In genomic region chr19:58475714-58476497, GRCh38 we compare ENCODE assay signal across 8 cellular contexts. TPM values are rescaled to one million over a fixed set of nuclear protein-coding genes. Genes with fewer than 3 reads are reported as not detected.
DNase-seq lines count a peak whose midpoint lies in the region; ATAC-seq and TF ChIP-seq lines count a peak whose summit lies in the region.

ZNF446 (plus strand) TSS chr19:58476352; CDS start chr19:58477219, 867 bp downstream.

- H3K4me1 ChIP-seq in hepatocyte (ENCODE audit: insufficient read depth): peaks cover 14% of the 10 kb centered on the region
- peaks cover 4% of the 10 kb centered on the region for H3K4me1 ChIP-seq in rectal smooth muscle tissue (ENCODE audit: control insufficient read depth, insufficient read depth, low read length)
- no peaks in the 10 kb centered on the region for H3K4me1 ChIP-seq in aorta (ENCODE audit: control insufficient read depth in 1 of 2, insufficient read depth in 2 of 2, low read length in 2 of 2)

- H3K36me3 ChIP-seq in hepatocyte (replicated peaks; ENCODE audit: insufficient read depth, low read depth) (no peaks in the 10 kb centered on the region), rectal smooth muscle tissue (ENCODE audit: control insufficient read depth, insufficient read depth, low read length) (peaks cover 13% of the 10 kb centered on the region), aorta (ENCODE audit: control insufficient read depth in 1 of 2, insufficient read depth in 2 of 2, low read length in 1 of 2) (peaks cover 0 to 4% of the 10 kb centered on the region in 2 donors)

- no peak for TF ChIP-seq CTCF in hepatocyte (IDR thresholded peaks at IDR 0.05; ENCODE audit: poor library complexity)

- no peaks in the 10 kb centered on the region for H3K9me2 ChIP-seq in hepatocyte (replicated peaks; ENCODE audit: insufficient read depth)

- under 1% methylated on average over 64 of the region's 64 CpGs for WGBS in hepatocyte (ENCODE audit: low lambda C conversion rate, missing lambda C conversion rate)
- 0% methylated on average over 62 to 64 of the region's 64 CpGs for WGBS in aorta, 2 donors

- H4K20me1 ChIP-seq in hepatocyte (ENCODE audit: insufficient read depth, poor library complexity, severe bottlenecking): no peaks in the 10 kb centered on the region

- H3K9ac ChIP-seq in rectal smooth muscle tissue (ENCODE audit: low read length): peak within 1 kb of the TSS; percentile 59

- H3K4me3 ChIP-seq in hepatocyte (peak within 1 kb of the TSS; percentile 27), rectal smooth muscle tissue (ENCODE audit: low read length) (peak within 1 kb of the TSS; percentile 88), aorta (ENCODE audit: low read length in 2 of 2) (peak within 1 kb of the TSS; percentile 27 to 32)

- no peaks in the 10 kb centered on the region for H3K27me3 ChIP-seq in hepatocyte
- H3K27me3 ChIP-seq in rectal smooth muscle tissue (ENCODE audit: control insufficient read depth, insufficient read depth, low read length): no peaks in the 10 kb centered on the region
- no peaks in the 10 kb centered on the region for H3K27me3 ChIP-seq in aorta (ENCODE audit: control insufficient read depth in 1 of 2, insufficient read depth in 2 of 2, low read length in 1 of 2)

- peak; percentile 89 for ATAC-seq in GM18511 (IDR thresholded peaks at IDR 0.05; ENCODE audit: unreplicated experiment)
- peak; percentile 69 for ATAC-seq in HG03025 (IDR thresholded peaks at IDR 0.05; ENCODE audit: low FRiP score, unreplicated experiment)
- peak; percentile 95 for ATAC-seq in aorta (ENCODE audit: low FRiP score)

- peak; percentile 76 for DNase-seq in NCI-H2029 treated with DMSO at 0.1 percent for 48 hours (lab: John Stamatoyannopoulos, UW)
- DNase-seq in T1000 (lab: John Stamatoyannopoulos, UW): peak; percentile 89
- peak; percentile 98 for DNase-seq in astrocyte of the hippocampus (ENCODE audit: low read depth, low spot score)
- peak; percentile 97 for DNase-seq in hepatocyte (ENCODE audit: low spot score)
- peak; percentile 98 for DNase-seq in aorta

- intact Hi-C loops in aorta (cut with DNase I): no loop called here

- H3K9me3 ChIP-seq in hepatocyte (ENCODE audit: low read depth) (no peaks in the 10 kb centered on the region), aorta (ENCODE audit: control insufficient read depth, low read length) (no peaks in the 10 kb centered on the region)

- peaks cover 6% of the 10 kb centered on the region for H3K79me2 ChIP-seq in hepatocyte

- H3K27ac ChIP-seq in hepatocyte (peak within 1 kb of the TSS; percentile 93), rectal smooth muscle tissue (ENCODE audit: low read depth, low read length) (peak within 1 kb of the TSS; percentile 91), aorta (ENCODE audit: low read depth in 1 of 2, low read length in 2 of 2) (peak within 1 kb of the TSS; percentile 7 to 78)

- H2AFZ ChIP-seq in hepatocyte: peak within 1 kb of the TSS; percentile 30

- peak within 1 kb of the TSS; percentile 93 for H3K4me2 ChIP-seq in hepatocyte

RNA-seq across cellular contexts. Expression of gene ZNF446, which starts in this region (rescaled TPM):
- 11.2 and 20.5 TPM in 2 replicates for total RNA-seq in hepatocyte
- 13.8 and 20.7 TPM in 2 replicates for polyA plus RNA-seq in hepatocyte
- total RNA-seq in aorta: 1 to 10 TPM; 6.4 to 9.9 TPM
- 10 to 100 TPM; 10.4 to 26.1 TPM for polyA plus RNA-seq in aorta

Comparison
In these comparisons a context has a peak if more than half of its experiments do, and no peak if none do; other contexts are left out.
1. Peak in every context shown above with its lines: DNase-seq, ATAC-seq, H3K4me3 ChIP-seq and H3K27ac ChIP-seq.
2. H3K27ac ChIP-seq: peak in every context shown above with its lines; median percentile 93 in hepatocyte; 91 in rectal smooth muscle tissue; 42 in aorta.
3. H3K4me3 ChIP-seq: peak in every context shown above with its lines; median percentile 88 in rectal smooth muscle tissue; 30 in aorta; 27 in hepatocyte.